In the genomic region with DNA sequence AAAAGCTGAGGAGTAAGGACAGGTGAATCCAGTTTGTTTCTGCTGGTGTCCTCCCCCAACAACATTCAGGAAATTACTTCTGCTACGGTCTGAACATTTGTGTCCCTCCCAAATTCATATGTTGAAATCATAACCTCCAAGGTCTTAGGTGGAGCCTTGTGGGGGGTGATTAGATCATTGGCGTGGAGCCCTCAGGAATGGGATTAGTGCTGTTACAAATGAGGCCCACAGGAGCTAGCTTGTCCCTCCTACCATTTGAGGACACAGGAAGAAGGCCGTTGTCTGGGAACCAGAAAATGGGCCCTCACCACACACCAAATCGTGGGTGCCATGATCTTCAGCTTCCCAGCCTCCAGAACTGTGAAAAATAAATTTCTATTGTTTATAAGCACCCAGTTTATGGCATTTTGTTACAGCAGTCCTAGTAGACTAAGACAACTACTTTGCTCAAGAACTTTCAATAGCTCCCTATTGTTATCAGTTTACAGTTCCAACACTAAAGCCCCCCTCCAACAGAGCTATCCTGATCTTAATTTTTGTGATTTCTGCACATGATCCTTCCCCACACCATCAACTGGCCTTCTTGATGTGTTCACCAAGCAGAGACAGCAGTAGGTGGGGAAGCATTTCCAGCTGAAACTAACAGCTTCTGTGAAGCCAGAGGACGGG, we compare ENCODE assay signal across 14 cellular contexts. TPM values are rescaled to one million over a fixed set of nuclear protein-coding genes. Genes with fewer than 3 reads are reported as not detected.
DNase-seq lines count a peak whose midpoint lies in the region; ATAC-seq and TF ChIP-seq lines count a peak whose summit lies in the region.
"Had no signal": no experiment of that assay in that cellular context is flagged by ENCODE, and none has a peak within 500 bp of the region (broad histone marks: within the 10 kb centered on the region; RNA-seq: fewer than 3 reads in every experiment).

No MANE protein-coding gene starts in this region.

- DNase-seq in SIG-M5 treated with dmso at 0.1 percent for 504 hours (lab: John Stamatoyannopoulos, UW; ENCODE audit: unreplicated experiment) (peak; percentile 9), SIG-M5 (lab: John Stamatoyannopoulos, UW) (no peak), MV-4-11 (lab: John Stamatoyannopoulos, UW) (peak; percentile 5), stomach (no peak), sigmoid colon (no peak), NCI-H446 (lab: John Stamatoyannopoulos, UW) (no peak)
- no peak for DNase-seq in stimulated activated CD4-positive, alpha-beta T cell treated with anti-CD3 and anti-CD28 coated beads, Interleukin-12 subunit alpha, Interleukin-12 subunit beta, amount 100 ng/mL, for 4 hours
- DNase-seq: activated CD4-positive, alpha-beta T cell treated with anti-CD3 and anti-CD28 coated beads, Interleukin-2, amount 50 U/mL, for 48 hours; activated naive CD8-positive, alpha-beta T cell treated with anti-CD3 and anti-CD28 coated beads, Interleukin-2, amount 50 U/mL, for 24 hours; activated T-cell treated with anti-CD3 and anti-CD28 coated beads, Interleukin-2, amount 50 U/mL, for 24 hours; NCI-H187 had no signal

- TF ChIP-seq POLR2A in stomach (IDR thresholded peaks at IDR 0.05) (no peak), sigmoid colon (IDR thresholded peaks at IDR 0.05) (no peak)

- WGBS in stomach, 5 donors = 75 to 78% (median 76%) methylated on average over 5 of the region's 5 CpGs
- WGBS in sigmoid colon, 2 donors = 82 to 85% methylated on average over 5 of the region's 5 CpGs

- TF ChIP-seq CTCF in stomach (IDR thresholded peaks at IDR 0.05) (no peak), sigmoid colon (IDR thresholded peaks at IDR 0.05) (no peak)

- intact Hi-C loops in stomach (cut with DNase I; ENCODE audit: low total_unique reads) = no loop called here
- intact Hi-C loops in sigmoid colon (cut with DNase I) = no loop called here

- no peak overlapping the region for H3K4me3 ChIP-seq in stomach
- no peak overlapping the region for H3K4me3 ChIP-seq in sigmoid colon
- H3K4me3 ChIP-seq: HAP-1, testis had no signal

- H3K36me3 ChIP-seq in stomach (no peaks in the 10 kb centered on the region), sigmoid colon (no peaks in the 10 kb centered on the region)
- H3K36me3 ChIP-seq: HAP-1 had no signal

- TF ChIP-seq EP300 in stomach (IDR thresholded peaks at IDR 0.05) = no peak
- no peak for TF ChIP-seq EP300 in sigmoid colon (IDR thresholded peaks at IDR 0.05)

- H3K4me1 ChIP-seq in stomach (peaks cover 18 to 56% (median 48%) of the 10 kb centered on the region in 4 donors), sigmoid colon (peaks cover 0 to 35% (median 15%) of the 10 kb centered on the region in 4 donors)
- H3K4me1 ChIP-seq: HAP-1 had no signal

- H3K27ac ChIP-seq in stomach (peak overlapping the region in 4 of 5 donors; percentile 71 to 88 (median 83)), sigmoid colon (peak overlapping the region in 2 of 4 donors; percentile 52)

- no peaks in the 10 kb centered on the region for H3K9me3 ChIP-seq in stomach
- no peaks in the 10 kb centered on the region for H3K9me3 ChIP-seq in sigmoid colon
- H3K9me3 ChIP-seq: HAP-1, testis had no signal

- ATAC-seq in esophagus mucosa = peak; percentile 74

- H3K27me3 ChIP-seq in stomach (no peaks in the 10 kb centered on the region), sigmoid colon (no peaks in the 10 kb centered on the region)
- H3K27me3 ChIP-seq: testis had no signal

RNA-seq across cellular contexts. Expression of gene LRMDA, which starts 2.1 kb away (rescaled TPM):
- total RNA-seq in esophagus mucosa = 1.8 TPM
- 10 to 100 TPM in 1 of 5 donors, 1 to 10 TPM in 3, not detected in 1; 1.3 to 13.6 (median 6.5) TPM for total RNA-seq in stomach
- 10 to 100 TPM; 16.9 to 30.2 (median 24.7) TPM for polyA plus RNA-seq in stomach
- 10 to 100 TPM in 3 of 4 donors, 1 to 10 TPM in 1; 5.7 to 22.2 (median 13.7) TPM for total RNA-seq in sigmoid colon
- 1 to 10 TPM; 2.8 to 9.0 (median 4.2) TPM for polyA plus RNA-seq in sigmoid colon

RNA-seq across cellular contexts. Expression of gene ZNF503, which starts 27.7 kb away (rescaled TPM):
- total RNA-seq in esophagus mucosa (18.8 TPM), stomach (10 to 100 TPM in 2 of 5 donors, 1 to 10 TPM in 3; 3.5 to 24.1 (median 8.2) TPM), sigmoid colon (10 to 100 TPM; 10.0 to 20.3 (median 18.2) TPM)
- polyA plus RNA-seq in stomach (10 to 100 TPM; 10.5 to 16.2 (median 15.1) TPM), sigmoid colon (1 to 10 TPM; 2.3 to 6.3 (median 5.4) TPM)

Comparison
In these comparisons a context has a peak if more than half of its experiments do, and no peak if none do; other contexts are left out.
1. DNase-seq: peak in SIG-M5 treated with dmso at 0.1 percent for 504 hours (single experiment) and MV-4-11 (single experiment); none in SIG-M5 (single experiment), stomach (single experiment), sigmoid colon (single experiment), NCI-H446 (0 of 2) and stimulated activated CD4-positive, alpha-beta T cell treated with anti-CD3 and anti-CD28 coated beads, Interleukin-12 subunit alpha, Interleukin-12 subunit beta, amount 100 ng/mL, for 4 hours (single experiment).